ENCODE assay signal across 19 cellular contexts in genomic region chr7:110804501-110804900, GRCh38.
"Had no signal": no experiment of that assay in that cellular context is flagged by ENCODE, and none has a peak within 500 bp of the region (broad histone marks: within the 10 kb centered on the region; RNA-seq: fewer than 3 reads in every experiment).

No MANE protein-coding gene starts in this region.

- DNase-seq: activated CD4-positive, alpha-beta memory T cell treated with anti-CD3 and anti-CD28 coated beads, Interleukin-2, amount 10 ng/mL, durations not matched to agents 7 days and 5 days; activated CD4-positive, alpha-beta T cell treated with anti-CD3 and anti-CD28 coated beads for 36 hours; activated effector memory CD4-positive, alpha-beta T cell treated with Interleukin-2 at 50 U/mL for 16 hours; activated T-cell treated with anti-CD3 and anti-CD28 coated beads, Interleukin-2, amount 50 U/mL, for 24 hours; adrenal gland; esophagus squamous epithelium; hippocampal formation; mucosa of descending colon; naive thymus-derived CD4-positive, alpha-beta T cell; psoas muscle; T-helper 17 cell; upper lobe of left lung; WERI-Rb-1 had no signal

- H3K9me3 Mint-ChIP-seq: activated naive CD4-positive, alpha-beta T cell treated with anti-CD3 and anti-CD28 coated beads, Interleukin-2, amount 50 U/mL, for 24 hours; activated T-cell treated with anti-CD3 and anti-CD28 coated beads, Interleukin-2, amount 50 U/mL, for 24 hours had no signal

- H3K4me1 ChIP-seq: adrenal gland, esophagus squamous epithelium, psoas muscle, suprapubic skin, upper lobe of left lung had no signal

- H3K27ac Mint-ChIP-seq: activated CD4-positive, alpha-beta memory T cell treated with anti-CD3 and anti-CD28 coated beads, Interleukin-2, amount 10 ng/mL, durations not matched to agents 7 days and 5 days; activated CD4-positive, alpha-beta T cell treated with anti-CD3 and anti-CD28 coated beads for 36 hours; activated naive CD4-positive, alpha-beta T cell treated with anti-CD3 and anti-CD28 coated beads, Interleukin-2, amount 50 U/mL, for 24 hours; activated T-cell treated with anti-CD3 and anti-CD28 coated beads, Interleukin-2, amount 50 U/mL, for 24 hours; naive thymus-derived CD4-positive, alpha-beta T cell; stimulated activated naive CD8-positive, alpha-beta T cell treated with anti-CD3 and anti-CD28 coated beads, Interleukin-15, Interleukin-2, amounts not matched to agents 100 ng/mL and 50 ng/mL, for 24 hours; T-helper 17 cell had no signal

- ATAC-seq: activated CD4-positive, alpha-beta T cell treated with anti-CD3 and anti-CD28 coated beads for 36 hours; left lobe of liver; naive thymus-derived CD4-positive, alpha-beta T cell; psoas muscle; sciatic nerve; T-helper 17 cell had no signal

- H3K36me3 ChIP-seq: adrenal gland, cardiac muscle cell, esophagus squamous epithelium, suprapubic skin, upper lobe of left lung, WERI-Rb-1 had no signal

- H3K4me3 Mint-ChIP-seq: activated CD4-positive, alpha-beta memory T cell treated with anti-CD3 and anti-CD28 coated beads, Interleukin-2, amount 10 ng/mL, durations not matched to agents 7 days and 5 days; activated CD4-positive, alpha-beta T cell treated with anti-CD3 and anti-CD28 coated beads for 36 hours; activated naive CD4-positive, alpha-beta T cell treated with anti-CD3 and anti-CD28 coated beads, Interleukin-2, amount 50 U/mL, for 24 hours; activated T-cell treated with anti-CD3 and anti-CD28 coated beads, Interleukin-2, amount 50 U/mL, for 24 hours; naive thymus-derived CD4-positive, alpha-beta T cell; stimulated activated naive CD8-positive, alpha-beta T cell treated with anti-CD3 and anti-CD28 coated beads, Interleukin-15, Interleukin-2, amounts not matched to agents 100 ng/mL and 50 ng/mL, for 24 hours; T-helper 17 cell had no signal

- H3K4me1 Mint-ChIP-seq: T-helper 17 cell had no signal

- H3K27me3 ChIP-seq: adrenal gland, cardiac muscle cell, esophagus squamous epithelium, suprapubic skin, upper lobe of left lung had no signal

- H3K9me3 ChIP-seq: adrenal gland, esophagus squamous epithelium, mucosa of descending colon, psoas muscle, suprapubic skin, upper lobe of left lung had no signal

- H3K27ac ChIP-seq: adrenal gland, cardiac muscle cell, esophagus squamous epithelium, psoas muscle, suprapubic skin, upper lobe of left lung, WERI-Rb-1 had no signal

- H3K4me3 ChIP-seq: adrenal gland, cardiac muscle cell, esophagus squamous epithelium, mucosa of descending colon, psoas muscle, suprapubic skin, upper lobe of left lung had no signal

- H3K27me3 Mint-ChIP-seq: activated CD4-positive, alpha-beta memory T cell treated with anti-CD3 and anti-CD28 coated beads, Interleukin-2, amount 10 ng/mL, durations not matched to agents 7 days and 5 days; activated CD4-positive, alpha-beta T cell treated with anti-CD3 and anti-CD28 coated beads for 36 hours; activated naive CD4-positive, alpha-beta T cell treated with anti-CD3 and anti-CD28 coated beads, Interleukin-2, amount 50 U/mL, for 24 hours; activated T-cell treated with anti-CD3 and anti-CD28 coated beads, Interleukin-2, amount 50 U/mL, for 24 hours; naive thymus-derived CD4-positive, alpha-beta T cell; stimulated activated naive CD8-positive, alpha-beta T cell treated with anti-CD3 and anti-CD28 coated beads, Interleukin-15, Interleukin-2, amounts not matched to agents 100 ng/mL and 50 ng/mL, for 24 hours; T-helper 17 cell had no signal
